22 cellular contexts compared by ENCODE assay signal in genomic region chr7:99677646-99678045, GRCh38. TPM values are rescaled to one million over a fixed set of nuclear protein-coding genes. Genes with fewer than 3 reads are reported as not detected.
A peak's percentile ranks its signal among the peaks of the same experiment; 100 is the strongest.
DNase-seq lines count a peak whose midpoint lies in the region; ATAC-seq and TF ChIP-seq lines count a peak whose summit lies in the region.
"Had no signal": no experiment of that assay in that cellular context is flagged by ENCODE, and none has a peak within 500 bp of the region (broad histone marks: within the 10 kb centered on the region; RNA-seq: fewer than 3 reads in every experiment).

No MANE protein-coding gene starts in this region.

- H3K9me3 Mint-ChIP-seq in activated naive CD8-positive, alpha-beta T cell (ENCODE audit: low read depth): no peaks in the 10 kb centered on the region
- no peaks in the 10 kb centered on the region for H3K9me3 Mint-ChIP-seq in activated naive CD8-positive, alpha-beta T cell treated with anti-CD3 and anti-CD28 coated beads, Interleukin-2, amount 50 U/mL, for 24 hours
- H3K9me3 Mint-ChIP-seq: CD4-positive, alpha-beta T cell; HFFc6 had no signal

- H3K4me1 ChIP-seq in hepatocyte (ENCODE audit: insufficient read depth) (peaks cover 11% of the 10 kb centered on the region), muscle layer of duodenum (ENCODE audit: control insufficient read depth in 1 of 2, insufficient read depth in 2 of 2, low read length in 2 of 2) (no peaks in the 10 kb centered on the region)
- H3K4me1 ChIP-seq in effector memory CD4-positive, alpha-beta T cell (ENCODE audit: control insufficient read depth, insufficient read depth, low read length, poor library complexity, severe bottlenecking): no peaks in the 10 kb centered on the region

- H3K27me3 ChIP-seq in hepatocyte (no peaks in the 10 kb centered on the region), muscle layer of duodenum (ENCODE audit: low read depth, low read length) (no peaks in the 10 kb centered on the region)
- no peaks in the 10 kb centered on the region for H3K27me3 ChIP-seq in effector memory CD4-positive, alpha-beta T cell (replicated peaks; ENCODE audit: control insufficient read depth, insufficient read depth, low read length, poor library complexity, severe bottlenecking)
- H3K27me3 ChIP-seq: SJSA1 had no signal

- no peak overlapping the region for H3K4me3 ChIP-seq in hepatocyte
- peak overlapping the region in 1 of 2 donors; percentile 65 for H3K4me3 ChIP-seq in muscle layer of duodenum (ENCODE audit: low read depth in 1 of 2, low read length in 2 of 2)
- H3K4me3 ChIP-seq in effector memory CD4-positive, alpha-beta T cell (ENCODE audit: insufficient read depth, low read depth, low read length, poor library complexity, severe bottlenecking): no peak overlapping the region
- H3K4me3 ChIP-seq: SJSA1 had no signal

- H3K36me3 Mint-ChIP-seq in activated naive CD8-positive, alpha-beta T cell: peaks cover 12% of the 10 kb centered on the region
- no peaks in the 10 kb centered on the region for H3K36me3 Mint-ChIP-seq in activated naive CD8-positive, alpha-beta T cell treated with anti-CD3 and anti-CD28 coated beads, Interleukin-2, amount 50 U/mL, for 24 hours (ENCODE audit: low read depth)

- ATAC-seq in activated naive CD8-positive, alpha-beta T cell treated with anti-CD3 and anti-CD28 coated beads, Interleukin-2, amount 50 U/mL, for 24 hours: no peak
- ATAC-seq: Panc1 had no signal

- TF ChIP-seq CTCF in hepatocyte (IDR thresholded peaks at IDR 0.05; ENCODE audit: poor library complexity): no peak

- H3K36me3 ChIP-seq in hepatocyte (replicated peaks; ENCODE audit: insufficient read depth, low read depth) (peaks cover 5% of the 10 kb centered on the region), muscle layer of duodenum (ENCODE audit: control insufficient read depth in 1 of 2, insufficient read depth in 2 of 2, low read length in 2 of 2) (no peaks in the 10 kb centered on the region)
- H3K36me3 ChIP-seq in effector memory CD4-positive, alpha-beta T cell (ENCODE audit: control insufficient read depth, insufficient read depth, low read length): no peaks in the 10 kb centered on the region
- H3K36me3 ChIP-seq: SJSA1 had no signal

- no peaks in the 10 kb centered on the region for H3K27me3 Mint-ChIP-seq in activated naive CD8-positive, alpha-beta T cell
- H3K27me3 Mint-ChIP-seq in activated naive CD8-positive, alpha-beta T cell treated with anti-CD3 and anti-CD28 coated beads, Interleukin-2, amount 50 U/mL, for 24 hours: no peaks in the 10 kb centered on the region
- H3K27me3 Mint-ChIP-seq: CD4-positive, alpha-beta T cell had no signal

- no peak for DNase-seq in activated naive CD8-positive, alpha-beta T cell treated with anti-CD3 and anti-CD28 coated beads, Interleukin-2, amount 50 U/mL, for 24 hours
- DNase-seq in hepatocyte (ENCODE audit: low spot score): no peak
- no peak for DNase-seq in effector memory CD4-positive, alpha-beta T cell
- no peak for DNase-seq in dermis blood vessel endothelial cell
- no peak for DNase-seq in DMS79 (lab: John Stamatoyannopoulos, UW)
- DNase-seq in ACHN: no peak
- DNase-seq: Caco-2; CD4-positive, alpha-beta T cell; DMS153; GF-D8; H7; HFFc6; KG1; NCI-H1105 treated with DMSO at 0.1 percent for 48 hours; NCI-H187; NCI-H2227 treated with DMSO at 0.1 percent for 48 hours; NCI-H510A treated with DMSO at 0.1 percent for 48 hours had no signal

- H3K27ac ChIP-seq in hepatocyte: peak overlapping the region; percentile 86
- peak overlapping the region; percentile 74 for H3K27ac ChIP-seq in muscle layer of duodenum (ENCODE audit: low read length)
- no peak overlapping the region for H3K27ac ChIP-seq in effector memory CD4-positive, alpha-beta T cell (ENCODE audit: insufficient read depth, low read length, poor library complexity, severe bottlenecking)
- H3K27ac ChIP-seq: SJSA1 had no signal

- peaks cover 7% of the 10 kb centered on the region for H3K79me2 ChIP-seq in hepatocyte

- peak overlapping the region; percentile 46 for H3K27ac Mint-ChIP-seq in activated naive CD8-positive, alpha-beta T cell
- H3K27ac Mint-ChIP-seq in activated naive CD8-positive, alpha-beta T cell treated with anti-CD3 and anti-CD28 coated beads, Interleukin-2, amount 50 U/mL, for 24 hours: no peak overlapping the region
- H3K27ac Mint-ChIP-seq: CD4-positive, alpha-beta T cell; HFFc6 had no signal

- in situ Hi-C loops in ACHN (cut with HindIII; ENCODE audit: low pct_ligation_motif_present, low pct_unique_long_range_greater_than_20kb, low sequenced_read_pairs): no loop called here

- no peak overlapping the region for H3K4me3 Mint-ChIP-seq in activated naive CD8-positive, alpha-beta T cell
- H3K4me3 Mint-ChIP-seq in activated naive CD8-positive, alpha-beta T cell treated with anti-CD3 and anti-CD28 coated beads, Interleukin-2, amount 50 U/mL, for 24 hours: no peak overlapping the region
- H3K4me3 Mint-ChIP-seq: CD4-positive, alpha-beta T cell; HFFc6 had no signal

- H3K4me1 Mint-ChIP-seq in activated naive CD8-positive, alpha-beta T cell (ENCODE audit: low read depth): peaks cover 25% of the 10 kb centered on the region
- peaks cover 18% of the 10 kb centered on the region for H3K4me1 Mint-ChIP-seq in activated naive CD8-positive, alpha-beta T cell treated with anti-CD3 and anti-CD28 coated beads, Interleukin-2, amount 50 U/mL, for 24 hours

- H3K9me3 ChIP-seq in hepatocyte (ENCODE audit: low read depth): no peaks in the 10 kb centered on the region
- H3K9me3 ChIP-seq in muscle layer of duodenum (ENCODE audit: control insufficient read depth in 1 of 2, low read length in 2 of 2): peaks cover 0 to 5% of the 10 kb centered on the region in 2 donors
- H3K9me3 ChIP-seq in effector memory CD4-positive, alpha-beta T cell (ENCODE audit: control insufficient read depth, low read length): no peaks in the 10 kb centered on the region
- H3K9me3 ChIP-seq: Caco-2, SJSA1 had no signal

- no peaks in the 10 kb centered on the region for H3K9me2 ChIP-seq in hepatocyte (replicated peaks; ENCODE audit: insufficient read depth)

- no peaks in the 10 kb centered on the region for H4K20me1 ChIP-seq in hepatocyte (ENCODE audit: insufficient read depth, poor library complexity, severe bottlenecking)

- 81% methylated on average over 2 of the region's 2 CpGs for WGBS in hepatocyte (ENCODE audit: low lambda C conversion rate, missing lambda C conversion rate)

- H2AFZ ChIP-seq in hepatocyte: no peak overlapping the region

- peak overlapping the region; percentile 67 for H3K4me2 ChIP-seq in hepatocyte

RNA-seq across cellular contexts. Expression of gene CYP3A5, which starts 2.1 kb away (rescaled TPM):
- 279 and 345 TPM in 2 replicates for total RNA-seq in hepatocyte
- 194 and 228 TPM in 2 replicates for polyA plus RNA-seq in hepatocyte
- total RNA-seq in dermis blood vessel endothelial cell: not detected in 2 replicates
- total RNA-seq: CD4-positive, alpha-beta T cell had no signal
- polyA plus RNA-seq: BJ had no signal

RNA-seq across cellular contexts. Expression of gene CYP3A7, which starts 57.4 kb away (rescaled TPM):
- total RNA-seq in hepatocyte (770 and 803 TPM in 2 replicates), dermis blood vessel endothelial cell (not detected in 2 replicates)
- 311 and 444 TPM in 2 replicates for polyA plus RNA-seq in hepatocyte
- total RNA-seq: Caco-2; CD4-positive, alpha-beta T cell; H7; SJSA1 had no signal
- polyA plus RNA-seq: BJ had no signal

Comparison
In these comparisons a context has a peak if more than half of its experiments do, and no peak if none do; other contexts are left out.
1. RNA of gene CYP3A5, which starts 2.1 kb away (total RNA-seq): 279 to 345 TPM in hepatocyte; not detected in dermis blood vessel endothelial cell; every median in the first group is over 100 times any median in the second.
2. RNA of gene CYP3A7, which starts 57.4 kb away (total RNA-seq): 770 to 803 TPM in hepatocyte; not detected in dermis blood vessel endothelial cell; every median in the first group is over 100 times any median in the second.